ENCODE assay signal across 14 cellular contexts in genomic region chr2:78408795-78409118, GRCh38.
"Had no signal": no experiment of that assay in that cellular context is flagged by ENCODE, and none has a peak within 500 bp of the region (broad histone marks: within the 10 kb centered on the region; RNA-seq: fewer than 3 reads in every experiment).

No MANE protein-coding gene starts in this region.

- H3K27ac ChIP-seq: dorsolateral prefrontal cortex, hepatocyte, left ventricle myocardium inferior, neutrophil, tibial nerve, vagina had no signal

- H3K79me2 ChIP-seq: hepatocyte had no signal

- H2AFZ ChIP-seq: hepatocyte had no signal

- H3K36me3 ChIP-seq: left ventricle myocardium inferior, neutrophil, tibial nerve, vagina had no signal

- H3K27me3 ChIP-seq: dorsolateral prefrontal cortex, hepatocyte, neutrophil, tibial nerve, vagina had no signal

- H3K4me1 ChIP-seq: left ventricle myocardium inferior, tibial nerve, vagina had no signal

- H3K4me2 ChIP-seq: hepatocyte had no signal

- ATAC-seq: activated CD4-positive, alpha-beta T cell treated with anti-CD3 and anti-CD28 coated beads for 36 hours had no signal

- DNase-seq: activated CD4-positive, alpha-beta memory T cell treated with anti-CD3 and anti-CD28 coated beads, Interleukin-2, amount 10 ng/mL, durations not matched to agents 7 days and 5 days; activated CD4-positive, alpha-beta T cell treated with anti-CD3 and anti-CD28 coated beads for 36 hours; activated naive CD4-positive, alpha-beta T cell treated with anti-CD3 and anti-CD28 coated beads, Interleukin-2, amount 50 U/mL, for 16 hours; activated T-cell treated with anti-CD3 and anti-CD28 coated beads, Interleukin-2, amount 50 U/mL, for 24 hours; dorsolateral prefrontal cortex; erythroblast; left ventricle myocardium inferior; natural killer cell; stimulated activated CD4-positive, alpha-beta T cell treated with anti-CD3 and anti-CD28 coated beads, Interleukin-2, amount 100 ng/mL, for 48 hours; stimulated activated naive B cell treated with anti-CD40 and anti-IgM and Interleukin-4, amounts not matched to agents 10 μg/mL and 1 μg/mL and 100 μg/mL, for 72 hours had no signal

- H3K9me3 ChIP-seq: neutrophil, tibial nerve, vagina had no signal

- H3K4me3 ChIP-seq: dorsolateral prefrontal cortex, hepatocyte, left ventricle myocardium inferior, tibial nerve, vagina had no signal
